In genomic region chr22:36134167-36134566, GRCh38 we compare ENCODE assay signal across 15 cellular contexts.
"Had no signal": no experiment of that assay in that cellular context is flagged by ENCODE, and none has a peak within 500 bp of the region (broad histone marks: within the 10 kb centered on the region; RNA-seq: fewer than 3 reads in every experiment).

No MANE protein-coding gene starts in this region.

- H3K27me3 Mint-ChIP-seq: stimulated activated naive CD8-positive, alpha-beta T cell treated with anti-CD3 and anti-CD28 coated beads, Interleukin-15, Interleukin-2, amounts not matched to agents 100 ng/mL and 50 ng/mL, for 24 hours had no signal

- H3K27me3 ChIP-seq: adrenal gland, heart left ventricle, sigmoid colon, testis had no signal

- H3K4me1 Mint-ChIP-seq: memory B cell had no signal

- H3K4me3 Mint-ChIP-seq: memory B cell; nephron progenitor cell; stimulated activated naive CD8-positive, alpha-beta T cell treated with anti-CD3 and anti-CD28 coated beads, Interleukin-15, Interleukin-2, amounts not matched to agents 100 ng/mL and 50 ng/mL, for 24 hours had no signal

- H3K27ac ChIP-seq: adrenal gland, coronary artery, heart left ventricle, left ventricle myocardium inferior, sigmoid colon, testis had no signal

- H3K27ac Mint-ChIP-seq: memory B cell; nephron progenitor cell; stimulated activated naive CD8-positive, alpha-beta T cell treated with anti-CD3 and anti-CD28 coated beads, Interleukin-15, Interleukin-2, amounts not matched to agents 100 ng/mL and 50 ng/mL, for 24 hours had no signal

- ATAC-seq: heart left ventricle had no signal

- DNase-seq: activated CD8-positive, alpha-beta memory T cell treated with anti-CD3 and anti-CD28 coated beads for 24 hours; activated effector memory CD4-positive, alpha-beta T cell treated with anti-CD3 and anti-CD28 coated beads, Interleukin-2, amount 50 U/mL, for 16 hours; adrenal gland; effector CD8-positive, alpha-beta T cell; islet precursor cell; left ventricle myocardium inferior; nephron progenitor cell; sigmoid colon; SK-N-SH; stimulated activated CD4-positive, alpha-beta T cell treated with anti-CD3 and anti-CD28 coated beads, Interleukin-2, amount 100 ng/mL, for 48 hours; testis had no signal

- H3K9me3 ChIP-seq: adrenal gland, heart left ventricle, left ventricle myocardium inferior, sigmoid colon, SK-N-SH, testis had no signal

- H3K4me2 ChIP-seq: SK-N-SH had no signal

- H3K36me3 ChIP-seq: adrenal gland, heart left ventricle, left ventricle myocardium inferior, sigmoid colon had no signal

- H3K9me3 Mint-ChIP-seq: memory B cell; nephron progenitor cell; stimulated activated naive CD8-positive, alpha-beta T cell treated with anti-CD3 and anti-CD28 coated beads, Interleukin-15, Interleukin-2, amounts not matched to agents 100 ng/mL and 50 ng/mL, for 24 hours had no signal

- H3K4me1 ChIP-seq: adrenal gland, left ventricle myocardium inferior, sigmoid colon, testis had no signal

- H3K4me3 ChIP-seq: adrenal gland, coronary artery, heart left ventricle, left ventricle myocardium inferior, sigmoid colon, testis had no signal
